Comparison of ENCODE assay signal across 11 cellular contexts in the genomic region with DNA sequence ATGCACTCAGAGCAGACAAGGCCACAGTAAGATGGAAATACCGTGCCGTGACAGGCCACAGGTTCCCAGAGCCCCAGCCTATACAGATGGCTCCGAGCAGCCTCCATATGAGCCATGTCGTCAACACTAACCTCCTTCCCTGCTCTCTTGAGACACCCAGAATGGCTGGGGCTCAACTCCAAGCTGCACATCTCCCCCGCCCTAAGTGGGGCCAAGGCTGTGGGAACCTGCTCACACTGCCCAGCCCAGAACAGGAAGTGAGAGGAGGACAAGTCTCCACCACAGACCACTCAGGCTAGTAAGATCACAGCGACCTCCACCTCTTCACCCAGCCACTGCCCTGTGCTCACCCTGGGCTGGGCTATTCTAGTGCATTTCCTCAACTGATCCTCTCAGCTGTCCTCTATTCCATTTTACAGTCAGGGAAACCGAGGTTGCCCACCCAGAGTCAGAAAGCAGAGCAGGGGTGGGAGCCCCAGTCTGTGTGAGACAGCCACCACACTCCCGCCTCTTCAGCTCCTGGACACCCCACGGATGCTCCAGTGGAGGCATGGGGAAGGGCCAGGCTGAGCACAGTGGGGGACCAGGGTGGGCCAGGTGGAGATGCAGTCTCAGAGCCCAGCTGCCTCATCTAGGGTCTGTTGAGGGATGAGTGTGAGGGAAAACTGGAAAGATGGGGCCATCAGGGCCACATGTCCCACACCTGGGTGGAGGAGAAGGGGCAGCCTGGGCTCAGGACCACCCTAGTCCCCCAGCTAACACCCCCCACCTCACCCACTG.
DNase-seq lines count a peak whose midpoint lies in the region; ATAC-seq lines count a peak whose summit lies in the region.
"Had no signal": no experiment of that assay in that cellular context is flagged by ENCODE, and none has a peak within 500 bp of the region (broad histone marks: within the 10 kb centered on the region; RNA-seq: fewer than 3 reads in every experiment).

No MANE protein-coding gene starts in this region.

- H3K9me3 ChIP-seq in HAP-1, result no peaks in the 10 kb centered on the region
- H3K9me3 ChIP-seq: mucosa of descending colon, psoas muscle had no signal

- H3K4me3 ChIP-seq in HAP-1, result no peak overlapping the region
- H3K4me3 ChIP-seq: mucosa of descending colon, psoas muscle had no signal

- H3K36me3 ChIP-seq in HAP-1 (replicated peaks), result no peaks in the 10 kb centered on the region

- ATAC-seq in GM21786 (IDR thresholded peaks at IDR 0.05; ENCODE audit: unreplicated experiment) (peak; percentile 46), GM18861 (IDR thresholded peaks at IDR 0.05; ENCODE audit: unreplicated experiment) (no peak)

- in situ Hi-C loops in HAP-1 (cut with MboI; ENCODE audit: low sequenced_read_pairs), result loop anchor here (25.0 kb wide), 1 partner anchor 568 kb away; no protein-coding TSS in a partner anchor

- no peaks in the 10 kb centered on the region for H3K4me1 ChIP-seq in HAP-1
- H3K4me1 ChIP-seq: psoas muscle had no signal

- H3K27me3 ChIP-seq in HAP-1 (ENCODE audit: low read depth), result no peaks in the 10 kb centered on the region

- peak; percentile 82 for DNase-seq in CD1c-positive myeloid dendritic cell (ENCODE audit: extremely low spot score)
- peak; percentile 69 to 70 for DNase-seq in NOMO-1 (lab: John Stamatoyannopoulos, UW; ENCODE audit: unreplicated experiment in 2 of 2)
- peak; percentile 70 for DNase-seq in medulla oblongata (ENCODE audit: extremely low spot score)
- DNase-seq in HAP-1 (ENCODE audit: low spot score in 2 of 2), result no peak
- DNase-seq in activated CD4-positive, alpha-beta T cell treated with anti-CD3 and anti-CD28 coated beads for 4 hours, result no peak
- no peak for DNase-seq in OCI-M1 (lab: John Stamatoyannopoulos, UW)
- DNase-seq: stimulated activated CD8-positive, alpha-beta memory T cell treated with anti-CD3 and anti-CD28 coated beads, Interleukin-4, amount 100 ng/mL, for 48 hours had no signal

Comparison
In these comparisons a context has a peak if more than half of its experiments do, and no peak if none do; other contexts are left out.
1. DNase-seq: peak in CD1c-positive myeloid dendritic cell (single experiment), NOMO-1 (2 of 2) and medulla oblongata (single experiment); none in HAP-1 (0 of 2), activated CD4-positive, alpha-beta T cell treated with anti-CD3 and anti-CD28 coated beads for 4 hours (0 of 2) and OCI-M1 (single experiment).